ENCODE assay signal across 19 cellular contexts in the genomic region with DNA sequence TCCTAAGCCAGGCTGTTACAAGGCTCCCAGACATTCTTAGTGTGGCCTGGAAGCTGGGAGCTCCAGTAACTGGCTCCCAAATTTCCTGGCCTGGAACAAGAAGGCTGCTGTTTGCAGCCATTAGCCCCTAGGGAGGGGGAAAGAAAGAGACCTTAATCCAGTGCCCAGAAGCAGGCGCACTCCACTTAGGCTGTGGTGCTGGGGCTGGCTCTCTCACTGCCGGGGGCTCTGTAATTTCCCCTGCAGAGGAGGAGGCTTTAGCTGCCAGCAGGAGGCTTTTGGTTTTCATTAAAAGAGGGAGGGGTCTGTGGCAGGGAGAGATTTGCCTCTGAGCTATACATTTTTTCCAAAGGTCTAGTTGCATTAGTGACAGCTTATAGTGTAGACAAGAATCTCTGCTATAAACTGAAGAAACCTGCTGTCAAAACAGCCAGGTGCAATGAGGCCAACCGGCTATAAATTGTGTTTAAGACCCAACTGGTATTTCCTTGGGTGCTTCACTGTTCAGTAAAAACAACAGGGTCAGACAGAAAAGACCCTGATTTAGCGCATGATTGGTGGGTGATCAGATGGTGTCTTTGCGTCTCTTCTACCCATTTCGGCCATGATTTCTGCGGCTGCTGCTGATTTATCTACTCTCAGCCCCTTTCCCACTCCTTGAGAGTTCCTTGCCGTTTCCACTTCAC.
DNase-seq lines count a peak whose midpoint lies in the region; TF ChIP-seq lines count a peak whose summit lies in the region.
"Had no signal": no experiment of that assay in that cellular context is flagged by ENCODE, and none has a peak within 500 bp of the region (broad histone marks: within the 10 kb centered on the region; RNA-seq: fewer than 3 reads in every experiment).

No MANE protein-coding gene starts in this region.

- H3K79me2 ChIP-seq in hepatocyte (no peaks in the 10 kb centered on the region), trophoblast cell (ENCODE audit: control insufficient read depth, insufficient read depth, low read length, poor library complexity) (no peaks in the 10 kb centered on the region)
- H3K79me2 ChIP-seq: parathyroid adenoma had no signal

- no peaks in the 10 kb centered on the region for H4K20me1 ChIP-seq in hepatocyte (ENCODE audit: insufficient read depth, poor library complexity, severe bottlenecking)

- no peak for TF ChIP-seq CTCF in hepatocyte (IDR thresholded peaks at IDR 0.05; ENCODE audit: poor library complexity)
- TF ChIP-seq CTCF in GM20000 (IDR thresholded peaks at IDR 0.05; ENCODE audit: extremely low read depth, missing control alignments), result no peak

- H4K12ac ChIP-seq in trophoblast cell (ENCODE audit: low read depth, low read length), result no peak overlapping the region

- H3K9me2 ChIP-seq in hepatocyte (replicated peaks; ENCODE audit: insufficient read depth), result no peaks in the 10 kb centered on the region

- H2AFZ ChIP-seq in hepatocyte (no peak overlapping the region), trophoblast cell (ENCODE audit: insufficient read depth, low read length, poor library complexity) (no peak overlapping the region)
- H2AFZ ChIP-seq: parathyroid adenoma had no signal

- H3K9ac ChIP-seq in trophoblast cell (ENCODE audit: low read length), result no peak overlapping the region
- H3K9ac ChIP-seq: parathyroid adenoma had no signal

- no peak overlapping the region for H3K4ac ChIP-seq in trophoblast cell (ENCODE audit: low read depth, low read length)

- no peak overlapping the region for H4K8ac ChIP-seq in trophoblast cell (ENCODE audit: low read depth, low read length)

- H3K23ac ChIP-seq in trophoblast cell (ENCODE audit: low read length), result no peak overlapping the region

- H3K4me1 ChIP-seq in HAP-1 (peaks cover 5% of the 10 kb centered on the region), hepatocyte (ENCODE audit: insufficient read depth) (peaks cover 18% of the 10 kb centered on the region), trophoblast cell (ENCODE audit: control insufficient read depth in 1 of 2, insufficient read depth in 2 of 2, low read length in 2 of 2) (peaks cover 14 to 15% of the 10 kb centered on the region in 2 experiments)
- H3K4me1 ChIP-seq: colonic mucosa, left lung, parathyroid adenoma, stomach had no signal

- DNase-seq in HAP-1 (ENCODE audit: low spot score in 2 of 2), result peak; percentile 22 to 25
- peak; percentile 66 for DNase-seq in SK-MEL-5 (ENCODE audit: low read depth, low spot score)
- no peak for DNase-seq in hepatocyte (ENCODE audit: low spot score)
- no peak for DNase-seq in trophoblast cell
- no peak for DNase-seq in DMS53 treated with DMSO at 0.1 percent for 48 hours (lab: John Stamatoyannopoulos, UW; ENCODE audit: unreplicated experiment)
- DNase-seq in GM20000 (ENCODE audit: low spot score), result no peak
- no peak for DNase-seq in activated CD4-positive, alpha-beta T cell treated with anti-CD3 and anti-CD28 coated beads for 48 hours
- DNase-seq: activated CD4-positive, alpha-beta T cell treated with anti-CD3 and anti-CD28 coated beads, Interleukin-2, amount 50 U/mL, for 48 hours; activated naive CD4-positive, alpha-beta T cell treated with anti-CD3 and anti-CD28 coated beads, Interleukin-2, amount 10 ng/mL, durations not matched to agents 7 days and 5 days; colonic mucosa; foreskin melanocyte; GF-D8; left lung; NCI-H2171 treated with DMSO at 0.1 percent for 48 hours; stomach; SW 1271 had no signal

- 71% methylated on average over 8 of the region's 8 CpGs for whole genome bisulfite sequencing in hepatocyte (ENCODE audit: low lambda C conversion rate, missing lambda C conversion rate)
- WGBS in trophoblast cell (ENCODE audit: extremely low coverage, insufficient coverage, insufficient read length), result no CpG with 5 or more reads among the region's 8 CpGs

- peaks cover 8% of the 10 kb centered on the region for H3K79me1 ChIP-seq in trophoblast cell (ENCODE audit: low read length)

- no peak overlapping the region for H4K91ac ChIP-seq in trophoblast cell (ENCODE audit: low read depth, low read length)

- H3K36me3 ChIP-seq in HAP-1 (replicated peaks) (no peaks in the 10 kb centered on the region), hepatocyte (replicated peaks; ENCODE audit: insufficient read depth, low read depth) (no peaks in the 10 kb centered on the region), trophoblast cell (ENCODE audit: control insufficient read depth in 1 of 2, insufficient read depth in 2 of 2, low read length in 2 of 2) (no peaks in the 10 kb centered on the region)
- H3K36me3 ChIP-seq: colonic mucosa, left lung had no signal

- H3K9me3 ChIP-seq in HAP-1 (no peaks in the 10 kb centered on the region), hepatocyte (ENCODE audit: low read depth) (no peaks in the 10 kb centered on the region), trophoblast cell (ENCODE audit: insufficient read depth, low read depth, low read length) (no peaks in the 10 kb centered on the region)
- H3K9me3 ChIP-seq: colonic mucosa, left lung, stomach had no signal

- H3K4me2 ChIP-seq in hepatocyte, result no peak overlapping the region
- H3K4me2 ChIP-seq in trophoblast cell (ENCODE audit: low read length), result no peak overlapping the region

- in situ Hi-C loops in HAP-1 (cut with MboI; ENCODE audit: low sequenced_read_pairs) (no loop called here), SK-MEL-5 (cut with HindIII; ENCODE audit: low pct_unique_long_range_greater_than_20kb, low sequenced_read_pairs) (no loop called here)

- no peak overlapping the region for H2BK120ac ChIP-seq in trophoblast cell (ENCODE audit: insufficient read depth, low read length, poor library complexity)

- H3K4me3 ChIP-seq in HAP-1 (no peak overlapping the region), hepatocyte (no peak overlapping the region), trophoblast cell (ENCODE audit: low read depth, low read length) (no peak overlapping the region)
- H3K4me3 ChIP-seq: colonic mucosa, GM12878, left lung, stomach had no signal

- peak overlapping the region; percentile 44 for H3K14ac ChIP-seq in trophoblast cell (ENCODE audit: low read length)

- H2BK5ac ChIP-seq in trophoblast cell (ENCODE audit: low read depth, low read length, poor library complexity), result no peak overlapping the region

- no peak overlapping the region for H2AK5ac ChIP-seq in trophoblast cell (ENCODE audit: low read length)

- peak overlapping the region; percentile 55 for H2BK12ac ChIP-seq in trophoblast cell (ENCODE audit: low read length)

- H3K27ac ChIP-seq in hepatocyte (peak overlapping the region; percentile 71), trophoblast cell (ENCODE audit: low read depth, low read length) (peak overlapping the region; percentile 9)
- H3K27ac ChIP-seq: colonic mucosa, epithelial cell of prostate, left lung, parathyroid adenoma, stomach had no signal

- no peak overlapping the region for H3K18ac ChIP-seq in trophoblast cell (ENCODE audit: low read length)

- H3K27me3 ChIP-seq in HAP-1 (ENCODE audit: low read depth) (no peaks in the 10 kb centered on the region), hepatocyte (no peaks in the 10 kb centered on the region), trophoblast cell (ENCODE audit: insufficient read depth, low read length) (no peaks in the 10 kb centered on the region)
- H3K27me3 ChIP-seq: colonic mucosa, left lung, stomach had no signal

Comparison
In these comparisons a context has a peak if more than half of its experiments do, and no peak if none do; other contexts are left out.
1. DNase-seq: peak in HAP-1 (2 of 2) and SK-MEL-5 (single experiment); none in hepatocyte (single experiment), trophoblast cell (0 of 2), DMS53 treated with DMSO at 0.1 percent for 48 hours (single experiment), GM20000 (single experiment) and activated CD4-positive, alpha-beta T cell treated with anti-CD3 and anti-CD28 coated beads for 48 hours (single experiment).